Comparison of ENCODE assay signal across 11 cellular contexts in the genomic region with DNA sequence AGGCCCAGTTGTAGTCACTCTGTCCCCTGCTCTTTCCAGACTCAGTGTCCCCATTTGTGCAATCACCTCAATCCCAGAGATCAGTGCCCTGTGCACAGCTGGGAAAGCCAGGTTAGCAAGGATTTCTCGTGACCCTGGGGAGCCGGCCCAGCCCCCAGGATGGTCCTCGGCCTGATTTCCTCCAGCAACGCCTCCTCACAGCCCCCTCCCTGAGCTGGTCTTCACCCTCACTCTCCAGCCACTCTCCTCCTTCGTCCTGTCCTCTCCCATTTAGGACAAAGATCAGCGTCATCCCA.
"Had no signal": no experiment of that assay in that cellular context is flagged by ENCODE, and none has a peak within 500 bp of the region (broad histone marks: within the 10 kb centered on the region; RNA-seq: fewer than 3 reads in every experiment).

No MANE protein-coding gene starts in this region.

- H3K4me3 ChIP-seq: gastroesophageal sphincter, left ventricle myocardium inferior had no signal

- H3K36me3 ChIP-seq: gastroesophageal sphincter, left ventricle myocardium inferior had no signal

- DNase-seq: activated gamma-delta T cell; central memory CD4-positive, alpha-beta T cell; effector memory CD4-positive, alpha-beta T cell; left ventricle myocardium inferior; stimulated activated CD4-positive, alpha-beta T cell treated with anti-CD3 and anti-CD28 coated beads, Interleukin-1b, Interleukin-23, amount 100 ng/mL, for 48 hours; stimulated activated naive B cell treated with anti-CD40 and anti-IgM and Interleukin-4, amounts not matched to agents 10 μg/mL and 1 μg/mL and 100 μg/mL, for 72 hours; T1000 had no signal

- H3K4me1 ChIP-seq: gastroesophageal sphincter had no signal

- ATAC-seq: activated CD4-positive, alpha-beta T cell treated with anti-CD3 and anti-CD28 coated beads for 36 hours; gastroesophageal sphincter; stimulated activated naive B cell treated with anti-CD40 and anti-IgM and Interleukin-4, amounts not matched to agents 10 μg/mL and 1 μg/mL and 100 μg/mL, for 72 hours had no signal

- H3K27me3 Mint-ChIP-seq: activated CD4-positive, alpha-beta T cell treated with anti-CD3 and anti-CD28 coated beads for 36 hours; T-cell had no signal

- H3K27ac ChIP-seq: gastroesophageal sphincter, left ventricle myocardium inferior had no signal

- H3K4me3 Mint-ChIP-seq: activated CD4-positive, alpha-beta T cell treated with anti-CD3 and anti-CD28 coated beads for 36 hours; memory B cell; stimulated activated naive B cell treated with anti-CD40 and anti-IgM and Interleukin-4, amounts not matched to agents 10 μg/mL and 1 μg/mL and 100 μg/mL, for 72 hours; T-cell had no signal
